ENCODE assay signal across 8 cellular contexts in genomic region chr1:25616080-25616931, GRCh38. TPM values are rescaled to one million over a fixed set of nuclear protein-coding genes. Genes with fewer than 3 reads are reported as not detected.
DNase-seq lines count a peak whose midpoint lies in the region; ATAC-seq lines count a peak whose summit lies in the region.

Gene MAN1C1 (plus strand): TSS chr1:25616791. CDS start chr1:25617798, 1,007 bp downstream.

- intact Hi-C loops in activated CD4-positive, alpha-beta T cell treated with anti-CD3 and anti-CD28 coated beads, Interleukin-2, amount 10 ng/mL, durations not matched to agents 24 days and 14 days (cut with micrococcal nuclease): loop anchor here (5.0 kb wide), 1 partner anchor 69 kb away; no protein-coding TSS in a partner anchor

- H3K9me3 Mint-ChIP-seq in activated CD4-positive, alpha-beta T cell treated with anti-CD3 and anti-CD28 coated beads, Interleukin-2, amount 10 ng/mL, durations not matched to agents 24 days and 14 days: no peaks in the 10 kb centered on the region

- H3K4me1 Mint-ChIP-seq in activated CD4-positive, alpha-beta T cell treated with anti-CD3 and anti-CD28 coated beads, Interleukin-2, amount 10 ng/mL, durations not matched to agents 24 days and 14 days: peaks cover 54% of the 10 kb centered on the region

- H3K4me3 Mint-ChIP-seq in activated CD4-positive, alpha-beta T cell treated with anti-CD3 and anti-CD28 coated beads, Interleukin-2, amount 10 ng/mL, durations not matched to agents 24 days and 14 days: peak within 1 kb of the TSS; percentile 91

- peaks cover 5% of the 10 kb centered on the region for H3K36me3 Mint-ChIP-seq in activated CD4-positive, alpha-beta T cell treated with anti-CD3 and anti-CD28 coated beads, Interleukin-2, amount 10 ng/mL, durations not matched to agents 24 days and 14 days (ENCODE audit: low read depth)

- H3K27ac Mint-ChIP-seq in activated CD4-positive, alpha-beta T cell treated with anti-CD3 and anti-CD28 coated beads, Interleukin-2, amount 10 ng/mL, durations not matched to agents 24 days and 14 days: peak within 1 kb of the TSS; percentile 47

- peak; percentile 85 for DNase-seq in ACHN
- peak; percentile 70 to 86 for DNase-seq in NCI-H524 (lab: John Stamatoyannopoulos, UW)
- DNase-seq in activated CD4-positive, alpha-beta T cell treated with anti-CD3 and anti-CD28 coated beads, Interleukin-2, amount 10 ng/mL, durations not matched to agents 24 days and 14 days: peak; percentile 95
- DNase-seq in dedifferentiated amniotic fluid mesenchymal stem cell (ENCODE audit: extremely low spot score): peak; percentile 36
- DNase-seq in left lobe of liver (ENCODE audit: low spot score): peak; percentile 94
- DNase-seq in stimulated activated CD4-positive, alpha-beta T cell treated with anti-CD3 and anti-CD28 coated beads, Interleukin-1b, Interleukin-23, amount 100 ng/mL, for 48 hours: peak; percentile 61

- peaks cover 65% of the 10 kb centered on the region for H3K27me3 Mint-ChIP-seq in activated CD4-positive, alpha-beta T cell treated with anti-CD3 and anti-CD28 coated beads, Interleukin-2, amount 10 ng/mL, durations not matched to agents 24 days and 14 days

- in situ Hi-C loops in ACHN (cut with HindIII; ENCODE audit: low pct_ligation_motif_present, low pct_unique_long_range_greater_than_20kb, low sequenced_read_pairs): no loop called here

- ATAC-seq in GM18520 (IDR thresholded peaks at IDR 0.05; ENCODE audit: unreplicated experiment) (peak; percentile 50), HG03175 (IDR thresholded peaks at IDR 0.05; ENCODE audit: unreplicated experiment) (peak; percentile 59), left lobe of liver (peak; percentile 90)

RNA-seq across cellular contexts. Expression of gene MAN1C1, which starts in this region (rescaled TPM):
- total RNA-seq in activated CD4-positive, alpha-beta T cell treated with anti-CD3 and anti-CD28 coated beads, Interleukin-2, amount 10 ng/mL, durations not matched to agents 24 days and 14 days: 2.2 and 2.9 TPM in 2 replicates
- total RNA-seq in left lobe of liver: 39.4 TPM

Comparison
In these comparisons a context has a peak if more than half of its experiments do, and no peak if none do; other contexts are left out.
1. Peak in every context shown above with its lines: DNase-seq and ATAC-seq.
2. RNA of gene MAN1C1 (total RNA-seq): 39.4 TPM in left lobe of liver (single experiment); 2.2 to 2.9 TPM in activated CD4-positive, alpha-beta T cell treated with anti-CD3 and anti-CD28 coated beads, Interleukin-2, amount 10 ng/mL, durations not matched to agents 24 days and 14 days; every median in the first group is over 10 times any median in the second.
3. DNase-seq: peak in every context shown above with its lines; median percentile 95 in activated CD4-positive, alpha-beta T cell treated with anti-CD3 and anti-CD28 coated beads, Interleukin-2, amount 10 ng/mL, durations not matched to agents 24 days and 14 days; 94 in left lobe of liver; 85 in ACHN; 78 in NCI-H524; 61 in stimulated activated CD4-positive, alpha-beta T cell treated with anti-CD3 and anti-CD28 coated beads, Interleukin-1b, Interleukin-23, amount 100 ng/mL, for 48 hours; 36 in dedifferentiated amniotic fluid mesenchymal stem cell.